21 cellular contexts compared by ENCODE assay signal in the genomic region with DNA sequence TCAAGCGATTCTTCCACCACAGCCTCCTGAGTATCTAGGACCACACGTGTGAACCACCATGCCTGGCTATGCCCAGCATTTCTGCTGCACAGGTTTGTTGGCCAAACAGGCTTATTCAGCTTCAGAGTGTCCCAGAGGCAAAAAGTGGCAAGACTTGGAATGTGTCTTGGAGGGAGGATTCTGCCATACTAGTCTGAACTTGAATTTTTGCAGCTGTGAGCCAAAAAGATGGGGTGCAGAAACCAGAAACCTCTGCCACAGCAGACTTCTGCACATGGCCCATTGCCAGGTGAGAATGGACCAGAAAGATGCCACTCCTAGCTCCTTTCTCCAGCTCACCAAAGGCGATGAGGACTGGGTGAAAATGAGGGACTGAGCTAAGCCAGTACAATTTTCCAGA.
"Had no signal": no experiment of that assay in that cellular context is flagged by ENCODE, and none has a peak within 500 bp of the region (broad histone marks: within the 10 kb centered on the region; RNA-seq: fewer than 3 reads in every experiment).

No MANE protein-coding gene starts in this region.

- H3K4me1 Mint-ChIP-seq: natural killer cell; stimulated activated naive CD8-positive, alpha-beta T cell treated with anti-CD3 and anti-CD28 coated beads, Interleukin-15, amount 100 ng/mL, for 72 hours had no signal

- H3K9me3 Mint-ChIP-seq: endodermal cell, natural killer cell had no signal

- H3K27ac ChIP-seq: esophagus squamous epithelium, lower lobe of right lung, neutrophil, parathyroid adenoma, right lobe of liver, thyroid gland had no signal

- H3K27me3 Mint-ChIP-seq: memory B cell; stimulated activated naive CD8-positive, alpha-beta T cell treated with anti-CD3 and anti-CD28 coated beads, Interleukin-15, amount 100 ng/mL, for 72 hours had no signal

- H3K9me3 ChIP-seq: esophagus squamous epithelium, lower lobe of right lung, neutrophil, right lobe of liver, thyroid gland had no signal

- H3K4me3 Mint-ChIP-seq: endodermal cell; memory B cell; natural killer cell; stimulated activated naive CD8-positive, alpha-beta T cell treated with anti-CD3 and anti-CD28 coated beads, Interleukin-15, amount 100 ng/mL, for 72 hours had no signal

- H3K4me1 ChIP-seq: esophagus squamous epithelium, lower lobe of right lung, parathyroid adenoma, right lobe of liver, thyroid gland had no signal

- H3K27me3 ChIP-seq: esophagus squamous epithelium, neutrophil, right lobe of liver, thyroid gland had no signal

- H3K9ac ChIP-seq: parathyroid adenoma had no signal

- DNase-seq: cerebellar nuclear complex; cortex of kidney; effector CD8-positive, alpha-beta T cell; endodermal cell; esophagus squamous epithelium; head of caudate nucleus; left ventricle myocardium superior; lower lobe of right lung; natural killer cell; right lobe of liver; small intestine; stimulated activated CD4-positive, alpha-beta T cell treated with anti-CD3 and anti-CD28 coated beads, Interleukin-15, amount 100 ng/mL, for 24 hours; stimulated activated CD4-positive, alpha-beta T cell treated with anti-CD3 and anti-CD28 coated beads, Interleukin-2, amount 100 ng/mL, for 48 hours; stimulated activated naive CD4-positive, alpha-beta T cell; stimulated activated naive CD8-positive, alpha-beta T cell treated with anti-CD3 and anti-CD28 coated beads, Interleukin-15, amount 100 ng/mL, for 72 hours; thyroid gland; trophoblast cell had no signal

- H3K36me3 ChIP-seq: esophagus squamous epithelium, lower lobe of right lung, neutrophil, right lobe of liver, thyroid gland had no signal

- H2AFZ ChIP-seq: parathyroid adenoma had no signal

- H3K36me3 Mint-ChIP-seq: natural killer cell had no signal

- H3K27ac Mint-ChIP-seq: endodermal cell, memory B cell, natural killer cell, progenitor cell of endocrine pancreas had no signal

- ATAC-seq: left ventricle myocardium superior; lower lobe of right lung; natural killer cell; right lobe of liver; stimulated activated naive CD8-positive, alpha-beta T cell treated with anti-CD3 and anti-CD28 coated beads, Interleukin-15, amount 100 ng/mL, for 72 hours had no signal

- H3K4me3 ChIP-seq: esophagus squamous epithelium, lower lobe of right lung, right lobe of liver, thyroid gland had no signal
